8 cellular contexts compared by ENCODE assay signal in genomic region chr3:136250226-136250861, GRCh38. TPM values are rescaled to one million over a fixed set of nuclear protein-coding genes. Genes with fewer than 3 reads are reported as not detected.
DNase-seq lines count a peak whose midpoint lies in the region; ATAC-seq and TF ChIP-seq lines count a peak whose summit lies in the region.

TSS of gene PCCB (plus strand) at chr3:136250340. CDS start at chr3:136250376, 36 bp downstream.

- H3K9me3 Mint-ChIP-seq in type B pancreatic cell: no peaks in the 10 kb centered on the region

- peak within 1 kb of the TSS; percentile 92 for H3K27ac Mint-ChIP-seq in type B pancreatic cell

- H3K9me3 ChIP-seq in adipocyte (ENCODE audit: control insufficient read depth, low read length): no peaks in the 10 kb centered on the region

- peak; percentile 89 for DNase-seq in NCI-H1417 treated with DMSO at 0.1 percent for 48 hours (lab: John Stamatoyannopoulos, UW)
- peak; percentile 98 for DNase-seq in SW480 (ENCODE audit: low spot score)
- DNase-seq in adipocyte (ENCODE audit: low read depth): peak; percentile 98
- DNase-seq in cardiac septum (ENCODE audit: low spot score): peak; percentile 97
- peak; percentile 86 for DNase-seq in pons (ENCODE audit: low spot score)
- DNase-seq in type B pancreatic cell (ENCODE audit: extremely low spot score, unreplicated experiment): peak; percentile 95

- H3K4me3 ChIP-seq in GM12875 (ENCODE audit: low read depth, low read length) (peak within 1 kb of the TSS; percentile 83), adipocyte (ENCODE audit: low read length) (peak within 1 kb of the TSS; percentile 90)

- peak within 1 kb of the TSS; percentile 88 for H3K4me3 Mint-ChIP-seq in type B pancreatic cell

- H3K4me1 ChIP-seq in adipocyte (ENCODE audit: control insufficient read depth, insufficient read depth, low read length): peaks cover 15% of the 10 kb centered on the region

- TF ChIP-seq CTCF in GM12875 (IDR thresholded peaks at IDR 0.05; ENCODE audit: borderline replicate concordance, insufficient read depth, low read depth, low read length): peak; percentile 65
- TF ChIP-seq CTCF in type B pancreatic cell (conservative IDR thresholded peaks at IDR 0.05): peak; percentile 88

- no peaks in the 10 kb centered on the region for H3K27me3 ChIP-seq in adipocyte (replicated peaks; ENCODE audit: control insufficient read depth, insufficient read depth, low read length)

- intact Hi-C loops in cardiac septum (cut with DNase I): loop anchor here (1.0 to 5.0 kb wide), 4 partner anchors 54 to 762 kb away; partner anchors contain the start of genes MSL2 and STAG1

- H3K4me1 Mint-ChIP-seq in type B pancreatic cell (ENCODE audit: unreplicated experiment): peaks cover 10% of the 10 kb centered on the region

- H3K36me3 ChIP-seq in adipocyte (ENCODE audit: control insufficient read depth, insufficient read depth, low read length, severe bottlenecking): no peaks in the 10 kb centered on the region

- H3K27me3 Mint-ChIP-seq in type B pancreatic cell: no peaks in the 10 kb centered on the region

- no peaks in the 10 kb centered on the region for H3K36me3 Mint-ChIP-seq in type B pancreatic cell

- H3K9ac ChIP-seq in adipocyte (ENCODE audit: low read length): peak within 1 kb of the TSS; percentile 93

- peak; percentile 97 for ATAC-seq in HG02798 (IDR thresholded peaks at IDR 0.05; ENCODE audit: poor library complexity, unreplicated experiment)

RNA-seq across cellular contexts. Expression of gene PCCB, which starts in this region (rescaled TPM):
- 91.3 TPM for total RNA-seq in cardiac septum
- total RNA-seq in type B pancreatic cell (ENCODE audit: low replicate concordance): 27.2 and 41.0 TPM in 2 replicates

Comparison
In these comparisons a context has a peak if more than half of its experiments do, and no peak if none do; other contexts are left out.
1. Peak in every context shown above with its lines: DNase-seq, ATAC-seq and H3K4me3 ChIP-seq.